16 cellular contexts compared by ENCODE assay signal in the genomic region with DNA sequence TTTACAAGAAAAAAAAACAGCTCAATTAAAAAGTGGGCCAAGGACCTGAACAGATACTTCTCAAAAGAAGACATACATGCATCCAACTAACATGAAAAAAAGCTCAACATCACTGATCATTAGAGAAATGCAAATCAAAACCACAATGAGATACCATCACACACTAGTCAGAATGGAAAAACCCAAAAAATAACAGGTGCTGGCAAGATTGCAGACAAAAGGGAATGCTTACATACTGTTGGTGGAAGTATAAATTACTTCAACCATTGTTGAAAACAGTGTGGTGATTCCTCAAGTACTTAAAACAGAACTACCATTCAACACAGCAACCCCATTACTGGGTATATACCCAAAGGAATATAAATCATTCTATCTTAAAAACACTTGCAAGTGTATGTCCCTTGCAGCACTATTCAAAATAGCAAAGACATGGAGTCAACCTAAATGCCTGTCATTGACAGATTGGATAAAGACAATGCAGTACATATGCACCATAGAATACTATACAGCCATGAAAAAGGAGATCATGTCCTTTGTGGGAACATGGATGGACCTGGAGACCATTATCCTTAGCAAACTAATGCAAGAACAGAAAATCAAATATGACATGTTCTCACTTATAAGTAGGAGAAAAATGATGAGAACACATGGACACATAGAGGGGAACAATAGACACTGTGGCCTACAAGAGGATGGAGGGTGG.
A peak's percentile ranks its signal among the peaks of the same experiment; 100 is the strongest.
DNase-seq lines count a peak whose midpoint lies in the region; ATAC-seq and TF ChIP-seq lines count a peak whose summit lies in the region.
"Had no signal": no experiment of that assay in that cellular context is flagged by ENCODE, and none has a peak within 500 bp of the region (broad histone marks: within the 10 kb centered on the region; RNA-seq: fewer than 3 reads in every experiment).

No MANE protein-coding gene starts in this region.

- no peak overlapping the region for H4K8ac ChIP-seq in IMR-90 (ENCODE audit: low read depth in 2 of 2, low read length in 2 of 2)

- H3K27me3 ChIP-seq in IMR-90 (ENCODE audit: control insufficient read depth, insufficient read depth, low read length) = no peaks in the 10 kb centered on the region
- H3K27me3 ChIP-seq: cardiac muscle cell, esophagus squamous epithelium, left lung had no signal

- H3K36me3 ChIP-seq in IMR-90 (ENCODE audit: control insufficient read depth, insufficient read depth, low read length) = no peaks in the 10 kb centered on the region
- H3K36me3 ChIP-seq: cardiac muscle cell, esophagus squamous epithelium, left lung had no signal

- H2AFZ ChIP-seq in IMR-90 (replicated peaks; ENCODE audit: low read length, poor library complexity) = no peak overlapping the region

- dilution Hi-C loops in IMR-90 (cut with HindIII; ENCODE audit: low sequenced_read_pairs, unreplicated experiment) = no loop called here

- H2AK9ac ChIP-seq in IMR-90 (replicated peaks; ENCODE audit: low read depth, low read length, poor library complexity) = no peak overlapping the region

- no peaks in the 10 kb centered on the region for H3K9me3 ChIP-seq in IMR-90 (ENCODE audit: control insufficient read depth, insufficient read depth, low read length)
- H3K9me3 ChIP-seq: esophagus squamous epithelium had no signal

- in situ Hi-C loops in IMR-90 (cut with MboI; ENCODE audit: low sequenced_read_pairs) = no loop called here

- TF ChIP-seq RAD21 in IMR-90 (IDR thresholded peaks at IDR 0.05; ENCODE audit: low read length) = no peak

- H3K4me2 ChIP-seq in IMR-90 (ENCODE audit: low read depth, low read length) = no peak overlapping the region

- H3K9me1 ChIP-seq in IMR-90 (ENCODE audit: insufficient read depth, low read length) = peaks cover 7% of the 10 kb centered on the region; the same call in 1 of the 2 replicates

- no peaks in the 10 kb centered on the region for H3K4me1 ChIP-seq in IMR-90 (ENCODE audit: control insufficient read depth, insufficient read depth, low read length)
- H3K4me1 ChIP-seq: esophagus squamous epithelium, left lung had no signal

- peaks cover 0 to 15% of the 10 kb centered on the region in 2 donors for H3K36me3 Mint-ChIP-seq in naive B cell
- H3K36me3 Mint-ChIP-seq in chondrocyte (ENCODE audit: low read depth) = peaks cover 3% of the 10 kb centered on the region

- POLR2A ChIA-PET in IMR-90 (lab: Charles Lee; ENCODE audit: unreplicated experiment) = no interaction called here

- no peak overlapping the region for H3K4me3 ChIP-seq in IMR-90 (ENCODE audit: insufficient read depth, low read depth, low read length)
- H3K4me3 ChIP-seq: cardiac muscle cell, esophagus squamous epithelium, left lung had no signal

- H3K79me1 ChIP-seq in IMR-90 (ENCODE audit: low read depth in 1 of 2, low read length in 2 of 2) = no peaks in the 10 kb centered on the region; a peak in 1 of 4 replicates

- ATAC-seq in activated CD4-positive, CD25-positive, alpha-beta regulatory T cell treated with anti-CD3 and anti-CD28 coated beads, Interleukin-2, amount 50 U/mL, for 24 hours = peak; percentile 60
- peak; percentile 94 for ATAC-seq in HG02678 (IDR thresholded peaks at IDR 0.05; ENCODE audit: unreplicated experiment)
- no peak for ATAC-seq in IMR-90 (ENCODE audit: low read depth)
- ATAC-seq in naive B cell (ENCODE audit: low read depth in 2 of 2) = peak; percentile 58 to 69
- ATAC-seq: left lung, Panc1 had no signal

- H3K14ac ChIP-seq in IMR-90 (replicated peaks; ENCODE audit: low read depth, low read length) = no peak overlapping the region

- H3K23ac ChIP-seq in IMR-90 (ENCODE audit: low read depth, low read length) = no peak overlapping the region

- no peak overlapping the region for H2BK20ac ChIP-seq in IMR-90 (ENCODE audit: low read depth, low read length)

- H3K4me1 Mint-ChIP-seq in naive B cell = peaks cover 21 to 34% (median 24%) of the 10 kb centered on the region in 3 donors
- peaks cover 8% of the 10 kb centered on the region for H3K4me1 Mint-ChIP-seq in chondrocyte (ENCODE audit: low read depth)

- no peak overlapping the region for H3K9ac ChIP-seq in IMR-90 (ENCODE audit: low read depth, low read length)

- H3K4me3 Mint-ChIP-seq in naive B cell (no peak overlapping the region), chondrocyte (ENCODE audit: unreplicated experiment) (no peak overlapping the region)

- H2BK120ac ChIP-seq in IMR-90 (ENCODE audit: low read depth, low read length) = no peak overlapping the region

- peaks cover 3% of the 10 kb centered on the region; the same call in 1 of the 2 replicates for H4K20me1 ChIP-seq in IMR-90 (ENCODE audit: insufficient read depth, low read length)

- no peak overlapping the region for H2AK5ac ChIP-seq in IMR-90 (ENCODE audit: low read depth, low read length)

- no peak for DNase-seq in activated CD4-positive, CD25-positive, alpha-beta regulatory T cell treated with anti-CD3 and anti-CD28 coated beads, Interleukin-2, amount 50 U/mL, for 72 hours
- DNase-seq in IMR-90 (peak; percentile 21), naive B cell (peak; percentile 6), cortex of kidney (lab: John Stamatoyannopoulos, UW) (no peak), NCI-H2107 (lab: John Stamatoyannopoulos, UW) (no peak), chondrocyte (ENCODE audit: low spot score) (no peak)
- DNase-seq: activated T-cell treated with anti-CD3 and anti-CD28 coated beads, Interleukin-2, amount 50 U/mL, for 1 hour; DMS53; esophagus squamous epithelium; left lung; NCI-H2029 treated with DMSO at 0.1 percent for 48 hours had no signal

- H3K27ac Mint-ChIP-seq in naive B cell = peak overlapping the region in 1 of 6 donors; percentile 39
- no peak overlapping the region for H3K27ac Mint-ChIP-seq in chondrocyte (ENCODE audit: unreplicated experiment)

- TF ChIP-seq CTCF in IMR-90 (conservative IDR thresholded peaks at IDR 0.05; ENCODE audit: low read depth, low read length) (no peak), chondrocyte (IDR thresholded peaks at IDR 0.05) (no peak)

- no peak overlapping the region for H3K27ac ChIP-seq in IMR-90 (ENCODE audit: insufficient read depth, low read length)
- H3K27ac ChIP-seq: 22Rv1, cardiac muscle cell, esophagus squamous epithelium, left lung had no signal

- BruUV-seq in IMR-90 (replicated peaks; lab: Mats Ljungman, UMichigan) = no TSS peak

- H4K91ac ChIP-seq in IMR-90 (ENCODE audit: insufficient read depth, low read depth, low read length) = no peak overlapping the region

- no peak for TF ChIP-seq POLR2A in IMR-90 (IDR thresholded peaks at IDR 0.05; ENCODE audit: low read depth, low read length)

- H2BK15ac ChIP-seq in IMR-90 (ENCODE audit: low read depth, low read length) = no peak overlapping the region

- no peak overlapping the region for H3K56ac ChIP-seq in IMR-90 (ENCODE audit: extremely low read depth, insufficient read depth, low read length)

- H3K4ac ChIP-seq in IMR-90 (ENCODE audit: low read depth, low read length) = no peak overlapping the region

- H3K27me3 Mint-ChIP-seq in naive B cell (no peaks in the 10 kb centered on the region), chondrocyte (ENCODE audit: low read depth) (no peaks in the 10 kb centered on the region)

- intact Hi-C loops in IMR-90 (cut with micrococcal nuclease) = no loop called here

- H4K5ac ChIP-seq in IMR-90 (ENCODE audit: low read depth, low read length) = no peak overlapping the region

- no peak overlapping the region for H3K18ac ChIP-seq in IMR-90 (ENCODE audit: low read depth, low read length)

- CTCF ChIA-PET in IMR-90 (lab: Yijun Ruan, JAX) = no interaction called here

- peaks cover 0 to 18% (median 8%) of the 10 kb centered on the region in 7 donors for H3K9me3 Mint-ChIP-seq in naive B cell
- peaks cover 15% of the 10 kb centered on the region for H3K9me3 Mint-ChIP-seq in chondrocyte (ENCODE audit: low read depth)

- no peak overlapping the region for H2BK5ac ChIP-seq in IMR-90 (ENCODE audit: low read depth, low read length, poor library complexity, severe bottlenecking)

TF ChIP-seq in IMR-90, 13 proteins besides CTCF, POLR2A, EP300 and RAD21:
- no peak for TF ChIP-seq CHD1 (IDR thresholded peaks at IDR 0.05; ENCODE audit: low read depth, low read length)
- no peak for TF ChIP-seq MAFK (IDR thresholded peaks at IDR 0.05; ENCODE audit: low read depth, low read length)
- TF ChIP-seq NFE2L2 (IDR thresholded peaks at IDR 0.05; ENCODE audit: low read depth, low read length) = no peak
- no peak for TF ChIP-seq MXI1 (IDR thresholded peaks at IDR 0.05; ENCODE audit: borderline replicate concordance, low read depth, low read length)
- TF ChIP-seq SMC3 (IDR thresholded peaks at IDR 0.05; ENCODE audit: low read depth, low read length) = no peak
- TF ChIP-seq RFX5 (IDR thresholded peaks at IDR 0.05; ENCODE audit: low read depth, low read length) = no peak
- no peak for TF ChIP-seq FOS (IDR thresholded peaks at IDR 0.05; ENCODE audit: low read depth, low read length)
- no peak for TF ChIP-seq BHLHE40 (IDR thresholded peaks at IDR 0.05; ENCODE audit: low read depth, low read length)
- TF ChIP-seq, protein P1, sequence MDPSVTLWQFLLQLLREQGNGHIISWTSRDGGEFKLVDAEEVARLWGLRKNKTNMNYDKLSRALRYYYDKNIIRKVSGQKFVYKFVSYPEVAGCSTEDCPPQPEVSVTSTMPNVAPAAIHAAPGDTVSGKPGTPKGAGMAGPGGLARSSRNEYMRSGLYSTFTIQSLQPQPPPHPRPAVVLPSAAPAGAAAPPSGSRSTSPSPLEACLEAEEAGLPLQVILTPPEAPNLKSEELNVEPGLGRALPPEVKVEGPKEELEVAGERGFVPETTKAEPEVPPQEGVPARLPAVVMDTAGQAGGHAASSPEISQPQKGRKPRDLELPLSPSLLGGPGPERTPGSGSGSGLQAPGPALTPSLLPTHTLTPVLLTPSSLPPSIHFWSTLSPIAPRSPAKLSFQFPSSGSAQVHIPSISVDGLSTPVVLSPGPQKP (IDR thresholded peaks at IDR 0.05; ENCODE audit: borderline replicate concordance, low read depth, low read length) = no peak
- no peak for TF ChIP-seq RCOR1 (IDR thresholded peaks at IDR 0.05; ENCODE audit: insufficient replicate concordance, low read length)
- no peak for TF ChIP-seq CEBPB (IDR thresholded peaks at IDR 0.05; ENCODE audit: low read depth, low read length)
- TF ChIP-seq, protein P2, sequence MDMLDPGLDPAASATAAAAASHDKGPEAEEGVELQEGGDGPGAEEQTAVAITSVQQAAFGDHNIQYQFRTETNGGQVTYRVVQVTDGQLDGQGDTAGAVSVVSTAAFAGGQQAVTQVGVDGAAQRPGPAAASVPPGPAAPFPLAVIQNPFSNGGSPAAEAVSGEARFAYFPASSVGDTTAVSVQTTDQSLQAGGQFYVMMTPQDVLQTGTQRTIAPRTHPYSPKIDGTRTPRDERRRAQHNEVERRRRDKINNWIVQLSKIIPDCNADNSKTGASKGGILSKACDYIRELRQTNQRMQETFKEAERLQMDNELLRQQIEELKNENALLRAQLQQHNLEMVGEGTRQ (IDR thresholded peaks at IDR 0.05; ENCODE audit: low read depth, low read length) = no peak
- TF ChIP-seq MAZ (IDR thresholded peaks at IDR 0.05; ENCODE audit: borderline replicate concordance, low read depth, low read length) = no peak

Comparison
In these comparisons a context has a peak if more than half of its experiments do, and no peak if none do; other contexts are left out.
1. DNase-seq: peak in IMR-90 (single experiment) and naive B cell (single experiment); none in activated CD4-positive, CD25-positive, alpha-beta regulatory T cell treated with anti-CD3 and anti-CD28 coated beads, Interleukin-2, amount 50 U/mL, for 72 hours (single experiment), cortex of kidney (single experiment), NCI-H2107 (single experiment) and chondrocyte (single experiment).